Comparison of ENCODE assay signal across 15 cellular contexts in genomic region chr6:129685640-129686031, GRCh38. TPM values are rescaled to one million over a fixed set of nuclear protein-coding genes. Genes with fewer than 3 reads are reported as not detected.
DNase-seq lines count a peak whose midpoint lies in the region; ATAC-seq, FAIRE-seq and TF ChIP-seq lines count a peak whose summit lies in the region.
"Had no signal": no experiment of that assay in that cellular context is flagged by ENCODE, and none has a peak within 500 bp of the region (broad histone marks: within the 10 kb centered on the region; RNA-seq: fewer than 3 reads in every experiment).

No MANE protein-coding gene starts in this region.

- no peak overlapping the region for H3K9ac ChIP-seq in GM12878 (ENCODE audit: control insufficient read depth, insufficient read depth, low read length)

- no peaks in the 10 kb centered on the region for H3K27me3 ChIP-seq in GM12878 (replicated peaks in 1 of 2; ENCODE audit: control insufficient read depth in 2 of 2, insufficient read depth in 2 of 2, low read length in 1 of 2)

- CTCF ChIA-PET in GM12878 (lab: Yijun Ruan, JAX), result interaction anchor here (0.9 to 3.4 kb wide), 10 partner anchors 9 to 64 kb away, joined by 3 to 12 read pairs (median 5); partner anchors contain the start of gene ARHGAP18

- ATAC-seq in GM12878, result no peak
- ATAC-seq in GM18520 (IDR thresholded peaks at IDR 0.05; ENCODE audit: unreplicated experiment), result no peak

- 89% methylated on average over 5 of the region's 5 CpGs for WGBS in GM12878 (ENCODE audit: insufficient coverage, insufficient replicate concordance, low lambda C conversion rate, missing lambda C conversion rate)

- H3K27ac ChIP-seq in GM12878 (ENCODE audit: control insufficient read depth, insufficient read depth), result peak overlapping the region; percentile 93

- DNase-seq in CD14-positive monocyte (ENCODE audit: low spot score) (no peak), KG1 (lab: John Stamatoyannopoulos, UW) (peak; percentile 19), GM12878 (ENCODE audit: low read depth, low spot score) (no peak), osteocyte (ENCODE audit: extremely low spot score, unreplicated experiment) (no peak), NCI-H2171 (lab: John Stamatoyannopoulos, UW) (no peak), GM13976 (ENCODE audit: low spot score) (no peak)
- no peak for DNase-seq in activated effector memory CD4-positive, alpha-beta T cell treated with Interleukin-2 at 50 U/mL for 16 hours
- DNase-seq: COR-L47; dermis blood vessel endothelial cell; glutamatergic neuron; NCI-H1694; NK-92 treated with Interleukin-12 subunit alpha and Interleukin-12 subunit beta, amount 100 ng/mL, for 24 hours had no signal

- no peak for FAIRE-seq in GM12878 (lab: Jason Lieb, UNC)

- H3K4me2 ChIP-seq in GM12878 (ENCODE audit: control insufficient read depth, insufficient read depth), result peak overlapping the region; percentile 84

- TF ChIP-seq EP300 in GM12878 (IDR thresholded peaks at IDR 0.05; ENCODE audit: borderline replicate concordance in 1 of 2, control insufficient read depth in 1 of 2, low read depth in 2 of 2, low read length in 2 of 2), result no peak

- peaks cover 0 to 2% (median 0%) of the 10 kb centered on the region in 7 donors for H3K9me3 Mint-ChIP-seq in CD14-positive monocyte
- H3K9me3 Mint-ChIP-seq in osteocyte (ENCODE audit: unreplicated experiment), result peaks cover 4% of the 10 kb centered on the region
- H3K9me3 Mint-ChIP-seq: activated T-helper 2 cell treated with anti-CD3 and anti-CD28 coated beads, Interferon-gamma antibody, Interleukin-2, Interleukin-4, amounts not matched to agents 10 μg/mL and 5 μg/mL and 100 μg/mL, durations not matched to agents 14 hours and 24 hours and 36 hours; mesothelial cell of epicardium had no signal

- TF ChIP-seq POLR2A in GM12878 (IDR thresholded peaks at IDR 0.05; ENCODE audit: low read depth, low read length), result no peak

- RAD21 ChIA-PET in GM12878 (lab: Charles Lee; ENCODE audit: unreplicated experiment), result interaction anchor here (2.8 to 8.5 kb wide), 5 partner anchors 10 to 41 kb away, joined by 9 to 138 read pairs (median 56); partner anchors contain the start of gene ARHGAP18

- in situ Hi-C loops in GM12878 (cut with MboI), result no loop called here
- in situ Hi-C loops in GM13976 (cut with MboI; ENCODE audit: low sequenced_read_pairs, unreplicated experiment), result no loop called here

- peaks cover 90% of the 10 kb centered on the region for H3K79me2 ChIP-seq in GM12878 (ENCODE audit: control insufficient read depth, insufficient read depth, low read length)

- POLR2A ChIA-PET in GM12878 (lab: Charles Lee), result interaction anchor here (0.8 to 8.6 kb wide), 7 partner anchors 10 to 65 kb away, joined by 3 to 85 read pairs (median 45); partner anchors contain the start of gene ARHGAP18

- SMC1A ChIA-PET in GM12878 (lab: Charles Lee; ENCODE audit: uncharacterized antibody, unreplicated experiment), result interaction anchor here (1.2 to 22.4 kb wide), 6 partner anchors 10 to 44 kb away, joined by 4 to 434 read pairs (median 39); partner anchors contain the start of gene ARHGAP18

- H3K27ac Mint-ChIP-seq in CD14-positive monocyte (peak overlapping the region; percentile 98 to 99 (median 99)), osteocyte (ENCODE audit: unreplicated experiment) (peak overlapping the region; percentile 64)
- H3K27ac Mint-ChIP-seq: mesothelial cell of epicardium had no signal

- TF ChIP-seq CTCF in CD14-positive monocyte (IDR thresholded peaks at IDR 0.05), result no peak
- TF ChIP-seq CTCF in GM12878 (IDR thresholded peaks at IDR 0.05 in 2 of 3, conservative IDR thresholded peaks at IDR 0.05 in 1 of 3; ENCODE audit: control insufficient read depth in 2 of 3, extremely low read depth in 1 of 3, insufficient read depth in 1 of 3, low read depth in 3 of 3, low read length in 3 of 3), result no peak
- TF ChIP-seq CTCF in osteocyte (IDR thresholded peaks at IDR 0.05), result no peak
- no peak for TF ChIP-seq CTCF in GM13976 (IDR thresholded peaks at IDR 0.05; ENCODE audit: borderline replicate concordance, control extremely low read depth, extremely low read depth, insufficient read depth, missing control alignments)

- no peak overlapping the region for H3K4me3 ChIP-seq in GM12878

- H3K36me3 ChIP-seq in GM12878 (ENCODE audit: control insufficient read depth in 2 of 2, insufficient read depth in 2 of 2, low read length in 1 of 2), result 0 out of 4 replicates have a peak, but pooled peaks cover 0 to 13% of the 10 kb centered on the region in 2 experiments

- no peaks in the 10 kb centered on the region for H4K20me1 ChIP-seq in GM12878 (ENCODE audit: control insufficient read depth, insufficient read depth)

- no TSS peak for BruUV-seq in GM12878 (replicated peaks; lab: Mats Ljungman, UMichigan)

- H3K9me3 ChIP-seq in GM12878 (replicated peaks; ENCODE audit: control insufficient read depth, insufficient read depth, low read length), result no peaks in the 10 kb centered on the region; the same call in 2 of the 3 replicates

- peak overlapping the region in 1 of 2 donors; percentile 62 for H3K4me3 Mint-ChIP-seq in CD14-positive monocyte
- no peak overlapping the region for H3K4me3 Mint-ChIP-seq in osteocyte (ENCODE audit: unreplicated experiment)
- H3K4me3 Mint-ChIP-seq: mesothelial cell of epicardium had no signal

- intact Hi-C loops in CD14-positive monocyte (cut with micrococcal nuclease) (loop anchor here in 1 of 2 donors (2.0 kb wide), 1 partner anchor 195 kb away; no protein-coding TSS in a partner anchor), GM12878 (cut with micrococcal nuclease; ENCODE audit: unreplicated experiment) (loop anchor here (2.0 kb wide), 1 partner anchor 15 kb away; no protein-coding TSS in a partner anchor)

- peaks cover 0 to 2% (median 0%) of the 10 kb centered on the region in 3 donors for H3K27me3 Mint-ChIP-seq in CD14-positive monocyte (ENCODE audit: low read depth in 3 of 3)
- no peaks in the 10 kb centered on the region for H3K27me3 Mint-ChIP-seq in osteocyte (ENCODE audit: unreplicated experiment)

- H3K4me1 Mint-ChIP-seq in CD14-positive monocyte (peaks cover 75% of the 10 kb centered on the region), osteocyte (ENCODE audit: unreplicated experiment) (peaks cover 64% of the 10 kb centered on the region)

- H3K4me1 ChIP-seq in GM12878 (ENCODE audit: control insufficient read depth, insufficient read depth, low read length), result peaks cover 52% of the 10 kb centered on the region

- no peak for TF ChIP-seq RAD21 in GM12878 (IDR thresholded peaks at IDR 0.05; ENCODE audit: insufficient read depth, low read depth, low read length)

- H2AFZ ChIP-seq in GM12878 (ENCODE audit: control insufficient read depth, low read depth, low read length), result no peak overlapping the region

- H3K36me3 Mint-ChIP-seq in CD14-positive monocyte (peaks cover 6 to 10% of the 10 kb centered on the region in 2 donors), osteocyte (ENCODE audit: unreplicated experiment) (peaks cover 2% of the 10 kb centered on the region)
- H3K36me3 Mint-ChIP-seq: mesothelial cell of epicardium had no signal

TF ChIP-seq in GM12878, 131 proteins besides CTCF, POLR2A, EP300 and RAD21:
- TF ChIP-seq SPI1 (IDR thresholded peaks at IDR 0.05; ENCODE audit: borderline replicate concordance, insufficient read depth, low read depth, low read length), result peak; percentile 83
- 0 out of 2 replicates have a peak, but pooled peaks have one; percentile 51 for TF ChIP-seq ZNF384 (IDR thresholded peaks at IDR 0.05; ENCODE audit: borderline replicate concordance, low read depth, low read length)
- TF ChIP-seq SUPT20H (IDR thresholded peaks at IDR 0.05; ENCODE audit: borderline replicate concordance, control insufficient read depth, low read depth, low read length), result no peak
- no peak for TF ChIP-seq MYC (IDR thresholded peaks at IDR 0.05; ENCODE audit: insufficient read depth, insufficient read length, insufficient replicate concordance, low read length, severe bottlenecking)
- TF ChIP-seq CREM (IDR thresholded peaks at IDR 0.05; ENCODE audit: low read depth), result no peak
- TF ChIP-seq IKZF1 (conservative IDR thresholded peaks at IDR 0.05), result peak; percentile 15; the same call in 1 of the 2 replicates
- TF ChIP-seq IKZF2 (IDR thresholded peaks at IDR 0.05), result peak in 1 of 2 experiments; percentile 50; a peak in 1 of 4 replicates
- TF ChIP-seq RELA (IDR thresholded peaks at IDR 0.05; ENCODE audit: borderline replicate concordance, partially characterized antibody), result no peak
- TF ChIP-seq SREBF1 (IDR thresholded peaks at IDR 0.05; ENCODE audit: low read length), result no peak

RNA-seq across cellular contexts. Expression of gene ARHGAP18, which starts 24.3 kb away (rescaled TPM):
- 1 to 10 TPM; 3.7 to 5.6 TPM for polyA plus RNA-seq in CD14-positive monocyte
- 71.9 and 73.5 TPM in 2 replicates for total RNA-seq in GM12878 (2013; cell fraction: nucleolus; rRNA removed)
- 32.4 and 39.0 TPM in 2 replicates for total RNA-seq in GM12878 (2014; rRNA removed)
- 52.1 and 52.2 TPM in 2 replicates for total RNA-seq in GM12878 (2014; rRNA removed; fragmentation: Illumina TruSeq; extraction: Trizol)
- total RNA-seq in GM12878 (2021), result 32.3 and 35.0 TPM in 2 replicates
- polyA plus RNA-seq in GM12878 (2011; ENCODE audit: low read depth), result 11.8 TPM
- polyA plus RNA-seq in GM12878 (2011; rRNA removed), result 37.7 and 62.0 TPM in 2 replicates
- polyA plus RNA-seq in GM12878 (2011; cell fraction: cytosol; rRNA removed), result 12.4 and 14.5 TPM in 2 replicates
- polyA plus RNA-seq in GM12878 (2011; cell fraction: nucleus; rRNA removed), result 14.1 and 17.3 TPM in 2 replicates
- polyA plus RNA-seq in GM12878 (2012), result 20.8 and 37.4 TPM in 2 replicates
- polyA plus RNA-seq in GM12878 (2014; fragmentation: Illumina TruSeq; extraction: Trizol), result 37.5 and 45.8 TPM in 2 replicates
- 10 to 100 TPM; 24.9 to 28.0 TPM for polyA plus RNA-seq in GM12878 (2014; fragmentation: Nextera tagmentation; extraction: Ambion mirVana)
- polyA plus RNA-seq in GM12878 (2014; rRNA removed), result 14.8 and 18.2 TPM in 2 replicates
- polyA plus RNA-seq in GM12878 (2016; fragmentation: Nextera tagmentation; extraction: Ambion mirVana), result 10 to 100 TPM; 29.7 to 31.1 TPM
- 37.0 and 39.1 TPM in 2 replicates for polyA minus RNA-seq in GM12878 (2011; rRNA and poly(A)+ RNA removed)
- polyA minus RNA-seq in GM12878 (2011; cell fraction: cytosol; rRNA and poly(A)+ RNA removed), result 17.6 and 19.8 TPM in 2 replicates
- 38.1 and 42.7 TPM in 2 replicates for polyA minus RNA-seq in GM12878 (2011; cell fraction: nucleus; rRNA and poly(A)+ RNA removed)
- total RNA-seq in osteocyte, result 12.8 and 13.3 TPM in 2 replicates
